Comparison of ENCODE assay signal across 34 cellular contexts in genomic region chr2:145524303-145524702, GRCh38.
"Had no signal": no experiment of that assay in that cellular context is flagged by ENCODE, and none has a peak within 500 bp of the region (broad histone marks: within the 10 kb centered on the region; RNA-seq: fewer than 3 reads in every experiment).

No MANE protein-coding gene starts in this region.

- FAIRE-seq: colon, frontal cortex, pancreas, small intestine had no signal

- H3K27me3 ChIP-seq: adrenal gland, body of pancreas, esophagus squamous epithelium, hepatocyte, neutrophil, pancreas, sigmoid colon, thyroid gland, upper lobe of left lung, vagina had no signal

- DNase-seq: activated CD4-positive, alpha-beta T cell treated with anti-CD3 and anti-CD28 coated beads for 36 hours; activated CD4-positive, CD25-positive, alpha-beta regulatory T cell; activated CD8-positive, alpha-beta T cell treated with anti-CD3 and anti-CD28 coated beads, Interleukin-2, amount 10 ng/mL, durations not matched to agents 7 days and 5 days; activated naive CD4-positive, alpha-beta T cell treated with anti-CD3 and anti-CD28 coated beads for 36 hours; activated naive CD8-positive, alpha-beta T cell treated with anti-CD3 and anti-CD28 coated beads for 36 hours; activated T-cell treated with anti-CD3 and anti-CD28 coated beads for 4 hours; activated T-cell treated with anti-CD3 and anti-CD28 coated beads, Interleukin-2, amount 50 U/mL, for 72 hours; adrenal gland; aorta; body of pancreas; dermis blood vessel endothelial cell; effector CD4-positive, alpha-beta T cell; esophagus squamous epithelium; glutamatergic neuron; islet precursor cell; left ventricle myocardium inferior; mucosa of descending colon; pancreas; retina; sigmoid colon; small intestine; stimulated activated CD4-positive, alpha-beta T cell treated with anti-CD3 and anti-CD28 coated beads, Interleukin-4, amount 100 ng/mL, for 24 hours; stimulated activated naive CD8-positive, alpha-beta T cell treated with anti-CD3 and anti-CD28 coated beads, Interleukin-15, amount 100 ng/mL, for 72 hours; substantia nigra; thyroid gland; upper lobe of left lung had no signal

- H3K4me2 ChIP-seq: hepatocyte had no signal

- H3K27ac ChIP-seq: adrenal gland, body of pancreas, esophagus squamous epithelium, hepatocyte, left ventricle myocardium inferior, neutrophil, pancreas, prostate gland, sigmoid colon, thyroid gland, upper lobe of left lung, vagina had no signal

- H3K4me3 ChIP-seq: body of pancreas, esophagus squamous epithelium, hepatocyte, left ventricle myocardium inferior, lung, mucosa of descending colon, pancreas, prostate gland, sigmoid colon, thyroid gland, vagina had no signal

- H3K79me2 ChIP-seq: hepatocyte had no signal

- H3K9me3 ChIP-seq: adrenal gland, neutrophil, pancreas, prostate gland, sigmoid colon, thyroid gland, upper lobe of left lung, vagina had no signal

- H3K36me3 ChIP-seq: adrenal gland, esophagus squamous epithelium, left ventricle myocardium inferior, neutrophil, pancreas, prostate gland, sigmoid colon, thyroid gland, upper lobe of left lung, vagina had no signal

- H3K4me1 ChIP-seq: adrenal gland, body of pancreas, esophagus squamous epithelium, left ventricle myocardium inferior, pancreas, prostate gland, sigmoid colon, thyroid gland, upper lobe of left lung, vagina had no signal

- ATAC-seq: activated CD4-positive, alpha-beta T cell treated with anti-CD3 and anti-CD28 coated beads for 36 hours; activated CD8-positive, alpha-beta T cell treated with anti-CD3 and anti-CD28 coated beads, Interleukin-2, amount 10 ng/mL, durations not matched to agents 7 days and 5 days; activated T-cell treated with anti-CD3 and anti-CD28 coated beads, Interleukin-2, amount 50 U/mL, for 72 hours; body of pancreas; mucosa of descending colon; pancreas; stimulated activated effector memory CD8-positive, alpha-beta T cell treated with anti-CD3 and anti-CD28 coated beads, Interleukin-12 subunit alpha, Interleukin-12 subunit beta, amount 100 ng/mL, for 72 hours; stimulated activated naive CD8-positive, alpha-beta T cell treated with anti-CD3 and anti-CD28 coated beads, Interleukin-15, amount 100 ng/mL, for 72 hours had no signal

- H2AFZ ChIP-seq: hepatocyte had no signal
